ENCODE assay signal across 1 cellular context in genomic region chr2:174138161-174138560, GRCh38.
TF ChIP-seq lines count a peak whose summit lies in the region.

No MANE protein-coding gene starts in this region.

TF ChIP-seq in liver, 16 proteins besides CTCF, POLR2A, EP300 and RAD21 (continued from another document):
- TF ChIP-seq HNF4G (IDR thresholded peaks at IDR 0.05) (no peak), GABPA (IDR thresholded peaks at IDR 0.05 in 1 of 2, conservative IDR thresholded peaks at IDR 0.05 in 1 of 2) (no peak), RXRA (IDR thresholded peaks at IDR 0.05) (no peak), ATF3 (IDR thresholded peaks at IDR 0.05) (no peak)
